8 cellular contexts compared by ENCODE assay signal in the genomic region with DNA sequence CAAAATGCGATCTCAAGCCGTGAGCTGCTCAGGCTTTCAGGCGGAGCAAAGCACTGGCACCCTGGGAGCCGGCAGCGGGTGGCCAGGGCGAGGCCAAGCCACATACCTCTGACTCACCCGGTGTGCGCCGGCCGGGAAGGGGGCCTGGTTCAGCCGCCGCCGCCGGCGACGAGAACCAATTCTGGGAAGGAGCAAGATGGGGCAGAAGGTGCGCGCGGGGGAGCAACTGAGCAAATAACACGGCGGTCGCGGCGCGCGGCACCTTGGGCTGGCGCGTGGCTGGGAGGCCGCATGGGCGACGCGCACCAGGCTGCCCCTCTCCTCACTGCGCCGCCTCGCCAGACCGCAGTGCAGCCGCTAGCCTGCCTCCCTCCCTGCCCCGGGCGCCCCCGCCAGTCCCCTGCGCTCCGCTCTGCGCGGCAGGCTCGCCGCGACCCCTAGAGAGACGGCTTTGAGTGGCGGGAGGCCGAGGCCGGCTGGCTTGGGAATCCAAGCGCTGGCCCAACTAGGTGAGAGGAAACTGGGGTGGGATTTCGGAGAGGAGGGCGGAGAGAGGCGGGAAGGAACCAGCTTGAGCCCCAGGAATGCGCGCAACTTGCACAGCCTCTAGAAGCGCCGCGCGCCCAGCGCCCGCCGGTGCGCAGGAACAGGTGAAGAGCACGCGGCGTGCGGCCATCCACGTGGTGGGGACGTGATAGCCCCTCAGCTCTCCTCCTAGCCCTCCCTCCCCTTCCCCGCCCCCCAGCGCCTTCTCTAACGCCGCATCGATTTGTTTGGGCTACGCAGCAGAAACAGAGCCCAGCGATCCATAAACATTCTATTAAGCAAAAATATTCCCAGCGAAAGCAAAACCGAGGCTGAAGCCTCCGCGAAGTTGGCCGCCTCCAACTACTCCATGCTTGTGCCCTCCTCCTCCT. TPM values are rescaled to one million over a fixed set of nuclear protein-coding genes. Genes with fewer than 3 reads are reported as not detected.
DNase-seq lines count a peak whose midpoint lies in the region; ATAC-seq and TF ChIP-seq lines count a peak whose summit lies in the region.

No MANE protein-coding gene starts in this region.

- H3K4me3 ChIP-seq in WI38 (ENCODE audit: low read depth, low read length) = peak overlapping the region; percentile 83
- H3K4me3 ChIP-seq in trophoblast cell (ENCODE audit: low read depth, low read length) = peak overlapping the region; percentile 77

- peak; percentile 77 for DNase-seq in activated CD4-positive, alpha-beta T cell treated with anti-CD3 and anti-CD28 coated beads, Interleukin-2, amount 10 ng/mL, durations not matched to agents 24 days and 14 days
- no peak for DNase-seq in activated CD4-positive, alpha-beta T cell treated with anti-CD3 and anti-CD28 coated beads for 4 hours
- DNase-seq in glutamatergic neuron (peak; percentile 71), trophoblast cell (peak; percentile 59 to 74), epidermal melanocyte (ENCODE audit: insufficient read length, low spot score) (no peak), NCI-H2196 treated with DMSO at 0.1 percent for 48 hours (lab: John Stamatoyannopoulos, UW; ENCODE audit: unreplicated experiment) (no peak)

- H3K79me2 ChIP-seq in trophoblast cell (ENCODE audit: control insufficient read depth, insufficient read depth, low read length, poor library complexity) = peaks cover 7% of the 10 kb centered on the region

- H3K36me3 ChIP-seq in trophoblast cell (ENCODE audit: control insufficient read depth in 1 of 2, insufficient read depth in 2 of 2, low read length in 2 of 2) = no peaks in the 10 kb centered on the region

- H3K9ac ChIP-seq in trophoblast cell (ENCODE audit: low read length) = peak overlapping the region; percentile 31

- peaks cover 43% of the 10 kb centered on the region for H3K4me1 Mint-ChIP-seq in activated CD4-positive, alpha-beta T cell treated with anti-CD3 and anti-CD28 coated beads, Interleukin-2, amount 10 ng/mL, durations not matched to agents 24 days and 14 days
- H3K4me1 Mint-ChIP-seq in glutamatergic neuron (ENCODE audit: low read depth, unreplicated experiment) = peaks cover 23% of the 10 kb centered on the region

- H3K79me1 ChIP-seq in trophoblast cell (ENCODE audit: low read length) = peaks cover 26% of the 10 kb centered on the region

- H3K14ac ChIP-seq in trophoblast cell (ENCODE audit: low read length) = peak overlapping the region; percentile 32

- H3K4me3 Mint-ChIP-seq in activated CD4-positive, alpha-beta T cell treated with anti-CD3 and anti-CD28 coated beads, Interleukin-2, amount 10 ng/mL, durations not matched to agents 24 days and 14 days = peak overlapping the region; percentile 86
- H3K4me3 Mint-ChIP-seq in glutamatergic neuron (ENCODE audit: unreplicated experiment) = peak overlapping the region; percentile 94

- no peak overlapping the region for H4K12ac ChIP-seq in trophoblast cell (ENCODE audit: low read depth, low read length)

- intact Hi-C loops in activated CD4-positive, alpha-beta T cell treated with anti-CD3 and anti-CD28 coated beads, Interleukin-2, amount 10 ng/mL, durations not matched to agents 24 days and 14 days (cut with micrococcal nuclease) = loop anchor here (2.0 to 10.0 kb wide), 7 partner anchors 15 to 1581 kb away; no protein-coding TSS in a partner anchor

- peaks cover 27% of the 10 kb centered on the region for H3K36me3 Mint-ChIP-seq in activated CD4-positive, alpha-beta T cell treated with anti-CD3 and anti-CD28 coated beads, Interleukin-2, amount 10 ng/mL, durations not matched to agents 24 days and 14 days (ENCODE audit: low read depth)
- no peaks in the 10 kb centered on the region for H3K36me3 Mint-ChIP-seq in glutamatergic neuron (ENCODE audit: unreplicated experiment)

- H3K18ac ChIP-seq in trophoblast cell (ENCODE audit: low read length) = peak overlapping the region; percentile 50

- no peak overlapping the region for H3K23ac ChIP-seq in trophoblast cell (ENCODE audit: low read length)

- H4K8ac ChIP-seq in trophoblast cell (ENCODE audit: low read depth, low read length) = peak overlapping the region; percentile 41

- peak overlapping the region; percentile 80 for H2AFZ ChIP-seq in trophoblast cell (ENCODE audit: insufficient read depth, low read length, poor library complexity)

- peaks cover 3% of the 10 kb centered on the region for H3K9me3 ChIP-seq in trophoblast cell (ENCODE audit: insufficient read depth, low read depth, low read length)

- H3K9me3 Mint-ChIP-seq in activated CD4-positive, alpha-beta T cell treated with anti-CD3 and anti-CD28 coated beads, Interleukin-2, amount 10 ng/mL, durations not matched to agents 24 days and 14 days = no peaks in the 10 kb centered on the region
- H3K9me3 Mint-ChIP-seq in glutamatergic neuron (ENCODE audit: unreplicated experiment) = peaks cover 17% of the 10 kb centered on the region

- no peak overlapping the region for H2AK5ac ChIP-seq in trophoblast cell (ENCODE audit: low read length)

- peak overlapping the region; percentile 58 for H2BK5ac ChIP-seq in trophoblast cell (ENCODE audit: low read depth, low read length, poor library complexity)

- H3K27me3 ChIP-seq in trophoblast cell (ENCODE audit: insufficient read depth, low read length) = no peaks in the 10 kb centered on the region

- H3K4me2 ChIP-seq in trophoblast cell (ENCODE audit: low read length) = peak overlapping the region; percentile 66

- peak overlapping the region; percentile 18 for H2BK12ac ChIP-seq in trophoblast cell (ENCODE audit: low read length)

- H3K27ac Mint-ChIP-seq in activated CD4-positive, alpha-beta T cell treated with anti-CD3 and anti-CD28 coated beads, Interleukin-2, amount 10 ng/mL, durations not matched to agents 24 days and 14 days = peak overlapping the region; percentile 94
- H3K27ac Mint-ChIP-seq in glutamatergic neuron (ENCODE audit: unreplicated experiment) = peak overlapping the region; percentile 55

- H3K27me3 Mint-ChIP-seq in activated CD4-positive, alpha-beta T cell treated with anti-CD3 and anti-CD28 coated beads, Interleukin-2, amount 10 ng/mL, durations not matched to agents 24 days and 14 days = peaks cover 69% of the 10 kb centered on the region
- H3K27me3 Mint-ChIP-seq in glutamatergic neuron (ENCODE audit: unreplicated experiment) = peaks cover 3% of the 10 kb centered on the region

- H2BK120ac ChIP-seq in trophoblast cell (ENCODE audit: insufficient read depth, low read length, poor library complexity) = peak overlapping the region; percentile 78

- peaks cover 23 to 34% of the 10 kb centered on the region in 2 experiments for H3K4me1 ChIP-seq in trophoblast cell (ENCODE audit: control insufficient read depth in 1 of 2, insufficient read depth in 2 of 2, low read length in 2 of 2)

- peak overlapping the region; percentile 50 for H4K91ac ChIP-seq in trophoblast cell (ENCODE audit: low read depth, low read length)

- no peak for TF ChIP-seq CTCF in WI38 (IDR thresholded peaks at IDR 0.05; ENCODE audit: low read depth, low read length)
- TF ChIP-seq CTCF in glutamatergic neuron (IDR thresholded peaks at IDR 0.05; ENCODE audit: partially characterized antibody, unreplicated experiment) = no peak

- peak overlapping the region; percentile 50 for H3K27ac ChIP-seq in trophoblast cell (ENCODE audit: low read depth, low read length)

- no peak for ATAC-seq in HG03439 (IDR thresholded peaks at IDR 0.05; ENCODE audit: unreplicated experiment)

- H3K4ac ChIP-seq in trophoblast cell (ENCODE audit: low read depth, low read length) = peak overlapping the region; percentile 29

- no CpG with 5 or more reads among the region's 83 CpGs for WGBS in trophoblast cell (ENCODE audit: extremely low coverage, insufficient coverage, insufficient read length)

RNA-seq across cellular contexts. Expression of a gene that starts 3.3 kb away (rescaled TPM):
- 61.0 and 64.4 TPM in 2 replicates for total RNA-seq in activated CD4-positive, alpha-beta T cell treated with anti-CD3 and anti-CD28 coated beads, Interleukin-2, amount 10 ng/mL, durations not matched to agents 24 days and 14 days
- 89.0 TPM for total RNA-seq in glutamatergic neuron (ENCODE audit: unreplicated experiment)
- 51.2 and 55.2 TPM in 2 replicates for polyA plus RNA-seq in trophoblast cell (2013)

Comparison
In these comparisons a context has a peak if more than half of its experiments do, and no peak if none do; other contexts are left out.
1. DNase-seq: peak in activated CD4-positive, alpha-beta T cell treated with anti-CD3 and anti-CD28 coated beads, Interleukin-2, amount 10 ng/mL, durations not matched to agents 24 days and 14 days (single experiment), glutamatergic neuron (single experiment) and trophoblast cell (2 of 2); none in activated CD4-positive, alpha-beta T cell treated with anti-CD3 and anti-CD28 coated beads for 4 hours (0 of 2), epidermal melanocyte (single experiment) and NCI-H2196 treated with DMSO at 0.1 percent for 48 hours (single experiment).